10 cellular contexts compared by ENCODE assay signal in the genomic region with DNA sequence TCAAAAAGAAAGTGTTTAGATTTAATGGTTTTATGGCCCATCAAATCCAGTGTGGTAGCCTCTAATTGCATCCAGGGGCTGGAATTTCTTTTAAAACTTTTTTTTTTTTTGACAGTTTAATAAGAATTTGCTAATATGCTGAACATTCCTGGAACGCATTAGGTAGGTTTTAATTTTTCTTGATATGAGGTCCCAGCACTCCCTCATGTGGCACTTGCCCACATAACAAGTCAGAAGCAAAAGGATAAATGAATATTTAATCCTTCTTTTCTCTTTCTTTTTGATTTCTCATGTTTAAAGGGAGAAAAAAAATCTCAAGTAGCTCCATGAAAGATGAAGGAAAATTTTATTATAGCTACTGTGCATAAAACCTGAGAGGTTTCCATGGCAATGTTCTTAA. TPM values are rescaled to one million over a fixed set of nuclear protein-coding genes. Genes with fewer than 3 reads are reported as not detected.
DNase-seq lines count a peak whose midpoint lies in the region; ATAC-seq and TF ChIP-seq lines count a peak whose summit lies in the region.
"Had no signal": no experiment of that assay in that cellular context is flagged by ENCODE, and none has a peak within 500 bp of the region (broad histone marks: within the 10 kb centered on the region; RNA-seq: fewer than 3 reads in every experiment).

No MANE protein-coding gene starts in this region.

- no peak overlapping the region for H3K4me3 ChIP-seq in lower leg skin (ENCODE audit: low read depth, poor library complexity, severe bottlenecking)
- H3K4me3 ChIP-seq: BLaER1 treated with 17β-estradiol and CSF1 and Interleukin-3, amounts not matched to agents 10 nM and 100 nM had no signal

- H3K4me1 Mint-ChIP-seq in progenitor cell of endocrine pancreas (ENCODE audit: low read depth): no peaks in the 10 kb centered on the region

- ATAC-seq in GM21786 (IDR thresholded peaks at IDR 0.05; ENCODE audit: unreplicated experiment) (no peak), GM18909 (IDR thresholded peaks at IDR 0.05; ENCODE audit: poor library complexity, unreplicated experiment) (no peak)
- ATAC-seq: activated naive CD4-positive, alpha-beta T cell treated with anti-CD3 and anti-CD28 coated beads, Interleukin-2, amount 50 U/mL, for 72 hours had no signal

- DNase-seq in NCI-H1417 (lab: John Stamatoyannopoulos, UW) (peak in 2 of 3 experiments; percentile 19 to 61), NCI-H1417 treated with DMSO at 0.1 percent for 48 hours (lab: John Stamatoyannopoulos, UW) (no peak), NCI-H146 (lab: John Stamatoyannopoulos, UW) (peak; percentile 45), dermis microvascular lymphatic vessel endothelial cell (ENCODE audit: low read depth in 2 of 2) (peak; percentile 56 to 73), progenitor cell of endocrine pancreas (ENCODE audit: low spot score, unreplicated experiment) (no peak), lower leg skin (ENCODE audit: low spot score in 2 of 2) (no peak)

- H3K27ac Mint-ChIP-seq in progenitor cell of endocrine pancreas: no peak overlapping the region
- H3K27ac Mint-ChIP-seq: activated naive CD4-positive, alpha-beta T cell treated with anti-CD3 and anti-CD28 coated beads, Interleukin-2, amount 50 U/mL, for 72 hours had no signal

- TF ChIP-seq CTCF in progenitor cell of endocrine pancreas (IDR thresholded peaks at IDR 0.05; ENCODE audit: unreplicated experiment) (peak; percentile 70), lower leg skin (IDR thresholded peaks at IDR 0.05) (no peak)

- TF ChIP-seq POLR2A in lower leg skin (IDR thresholded peaks at IDR 0.05): no peak

- 11 to 21% methylated on average over 1 of the region's 1 CpG for WGBS in lower leg skin, 2 donors

- H3K36me3 Mint-ChIP-seq in progenitor cell of endocrine pancreas (ENCODE audit: insufficient read depth): no peaks in the 10 kb centered on the region
- H3K36me3 Mint-ChIP-seq: activated naive CD4-positive, alpha-beta T cell treated with anti-CD3 and anti-CD28 coated beads, Interleukin-2, amount 50 U/mL, for 72 hours had no signal

- no peaks in the 10 kb centered on the region for H3K9me3 Mint-ChIP-seq in progenitor cell of endocrine pancreas (ENCODE audit: low read depth)
- H3K9me3 Mint-ChIP-seq: activated naive CD4-positive, alpha-beta T cell treated with anti-CD3 and anti-CD28 coated beads, Interleukin-2, amount 50 U/mL, for 72 hours had no signal

- H3K27me3 Mint-ChIP-seq in progenitor cell of endocrine pancreas: no peaks in the 10 kb centered on the region

- intact Hi-C loops in lower leg skin (cut with DNase I; ENCODE audit: low total_unique reads): no loop called here

- H3K4me3 Mint-ChIP-seq in progenitor cell of endocrine pancreas (ENCODE audit: low read depth): no peak overlapping the region

RNA-seq across cellular contexts. Expression of gene HAO1, which starts 13.5 kb away (rescaled TPM):
- not detected in 2 replicates for total RNA-seq in dermis microvascular lymphatic vessel endothelial cell
- total RNA-seq in progenitor cell of endocrine pancreas: not detected in 2 replicates
- not detected for total RNA-seq in lower leg skin
- total RNA-seq: activated naive CD4-positive, alpha-beta T cell treated with anti-CD3 and anti-CD28 coated beads, Interleukin-2, amount 50 U/mL, for 72 hours had no signal

Comparison
In these comparisons a context has a peak if more than half of its experiments do, and no peak if none do; other contexts are left out.
1. DNase-seq: peak in NCI-H1417 (2 of 3), NCI-H146 (single experiment) and dermis microvascular lymphatic vessel endothelial cell (2 of 2); none in NCI-H1417 treated with DMSO at 0.1 percent for 48 hours (single experiment), progenitor cell of endocrine pancreas (single experiment) and lower leg skin (0 of 2).